Comparison of ENCODE assay signal across 1 cellular context in the genomic region with DNA sequence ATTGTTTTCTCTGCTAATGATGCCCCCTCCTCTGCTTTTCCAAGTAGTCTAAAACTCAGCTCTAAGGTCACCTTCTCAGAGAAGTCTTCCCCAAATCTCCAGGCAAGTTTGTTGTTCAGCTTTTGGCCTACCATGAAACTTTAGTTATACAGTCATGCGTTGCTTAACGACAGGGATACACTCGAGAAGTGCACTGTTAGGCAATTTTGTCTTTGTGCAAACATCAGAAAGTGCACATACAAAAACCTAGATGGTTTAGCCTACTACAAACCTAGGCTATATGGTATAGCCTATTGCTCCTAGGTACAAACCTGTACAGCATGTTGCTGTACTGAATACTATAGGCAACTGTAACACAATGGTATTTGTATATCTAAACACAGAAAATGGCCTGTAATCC.
TF ChIP-seq lines count a peak whose summit lies in the region.

No MANE protein-coding gene starts in this region.

TF ChIP-seq in HepG2, 621 proteins besides CTCF, POLR2A, EP300 and RAD21 (continued from another document and continues in another):
- TF ChIP-seq, protein P1, sequence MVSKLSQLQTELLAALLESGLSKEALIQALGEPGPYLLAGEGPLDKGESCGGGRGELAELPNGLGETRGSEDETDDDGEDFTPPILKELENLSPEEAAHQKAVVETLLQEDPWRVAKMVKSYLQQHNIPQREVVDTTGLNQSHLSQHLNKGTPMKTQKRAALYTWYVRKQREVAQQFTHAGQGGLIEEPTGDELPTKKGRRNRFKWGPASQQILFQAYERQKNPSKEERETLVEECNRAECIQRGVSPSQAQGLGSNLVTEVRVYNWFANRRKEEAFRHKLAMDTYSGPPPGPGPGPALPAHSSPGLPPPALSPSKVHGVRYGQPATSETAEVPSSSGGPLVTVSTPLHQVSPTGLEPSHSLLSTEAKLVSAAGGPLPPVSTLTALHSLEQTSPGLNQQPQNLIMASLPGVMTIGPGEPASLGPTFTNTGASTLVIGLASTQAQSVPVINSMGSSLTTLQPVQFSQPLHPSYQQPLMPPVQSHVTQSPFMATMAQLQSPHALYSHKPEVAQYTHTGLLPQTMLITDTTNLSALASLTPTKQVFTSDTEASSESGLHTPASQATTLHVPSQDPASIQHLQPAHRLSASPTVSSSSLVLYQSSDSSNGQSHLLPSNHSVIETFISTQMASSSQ (IDR thresholded peaks at IDR 0.05; ENCODE audit: low read depth) = no peak
- TF ChIP-seq, protein P1 (CRISPR knock-in tag; IDR thresholded peaks at IDR 0.05; ENCODE audit: borderline replicate concordance) = no peak
- TF ChIP-seq, protein P2, sequence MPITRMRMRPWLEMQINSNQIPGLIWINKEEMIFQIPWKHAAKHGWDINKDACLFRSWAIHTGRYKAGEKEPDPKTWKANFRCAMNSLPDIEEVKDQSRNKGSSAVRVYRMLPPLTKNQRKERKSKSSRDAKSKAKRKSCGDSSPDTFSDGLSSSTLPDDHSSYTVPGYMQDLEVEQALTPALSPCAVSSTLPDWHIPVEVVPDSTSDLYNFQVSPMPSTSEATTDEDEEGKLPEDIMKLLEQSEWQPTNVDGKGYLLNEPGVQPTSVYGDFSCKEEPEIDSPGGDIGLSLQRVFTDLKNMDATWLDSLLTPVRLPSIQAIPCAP (CRISPR knock-in tag; IDR thresholded peaks at IDR 0.05; ENCODE audit: low read depth) = no peak
- TF ChIP-seq, protein P3, sequence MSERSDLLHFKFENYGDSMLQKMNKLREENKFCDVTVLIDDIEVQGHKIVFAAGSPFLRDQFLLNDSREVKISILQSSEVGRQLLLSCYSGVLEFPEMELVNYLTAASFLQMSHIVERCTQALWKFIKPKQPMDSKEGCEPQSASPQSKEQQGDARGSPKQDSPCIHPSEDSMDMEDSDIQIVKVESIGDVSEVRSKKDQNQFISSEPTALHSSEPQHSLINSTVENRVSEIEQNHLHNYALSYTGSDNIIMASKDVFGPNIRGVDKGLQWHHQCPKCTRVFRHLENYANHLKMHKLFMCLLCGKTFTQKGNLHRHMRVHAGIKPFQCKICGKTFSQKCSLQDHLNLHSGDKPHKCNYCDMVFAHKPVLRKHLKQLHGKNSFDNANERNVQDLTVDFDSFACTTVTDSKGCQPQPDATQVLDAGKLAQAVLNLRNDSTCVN (CRISPR knock-in tag; IDR thresholded peaks at IDR 0.05; ENCODE audit: borderline replicate concordance) = no peak
- TF ChIP-seq, protein P4, sequence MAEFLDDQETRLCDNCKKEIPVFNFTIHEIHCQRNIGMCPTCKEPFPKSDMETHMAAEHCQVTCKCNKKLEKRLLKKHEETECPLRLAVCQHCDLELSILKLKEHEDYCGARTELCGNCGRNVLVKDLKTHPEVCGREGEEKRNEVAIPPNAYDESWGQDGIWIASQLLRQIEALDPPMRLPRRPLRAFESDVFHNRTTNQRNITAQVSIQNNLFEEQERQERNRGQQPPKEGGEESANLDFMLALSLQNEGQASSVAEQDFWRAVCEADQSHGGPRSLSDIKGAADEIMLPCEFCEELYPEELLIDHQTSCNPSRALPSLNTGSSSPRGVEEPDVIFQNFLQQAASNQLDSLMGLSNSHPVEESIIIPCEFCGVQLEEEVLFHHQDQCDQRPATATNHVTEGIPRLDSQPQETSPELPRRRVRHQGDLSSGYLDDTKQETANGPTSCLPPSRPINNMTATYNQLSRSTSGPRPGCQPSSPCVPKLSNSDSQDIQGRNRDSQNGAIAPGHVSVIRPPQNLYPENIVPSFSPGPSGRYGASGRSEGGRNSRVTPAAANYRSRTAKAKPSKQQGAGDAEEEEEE (CRISPR knock-in tag; IDR thresholded peaks at IDR 0.05; ENCODE audit: borderline replicate concordance) = no peak
- no peak for TF ChIP-seq MED13 (CRISPR knock-in tag; IDR thresholded peaks at IDR 0.05)
- TF ChIP-seq ZNF17 (CRISPR knock-in tag; IDR thresholded peaks at IDR 0.05) = no peak
- TF ChIP-seq, protein P5, sequence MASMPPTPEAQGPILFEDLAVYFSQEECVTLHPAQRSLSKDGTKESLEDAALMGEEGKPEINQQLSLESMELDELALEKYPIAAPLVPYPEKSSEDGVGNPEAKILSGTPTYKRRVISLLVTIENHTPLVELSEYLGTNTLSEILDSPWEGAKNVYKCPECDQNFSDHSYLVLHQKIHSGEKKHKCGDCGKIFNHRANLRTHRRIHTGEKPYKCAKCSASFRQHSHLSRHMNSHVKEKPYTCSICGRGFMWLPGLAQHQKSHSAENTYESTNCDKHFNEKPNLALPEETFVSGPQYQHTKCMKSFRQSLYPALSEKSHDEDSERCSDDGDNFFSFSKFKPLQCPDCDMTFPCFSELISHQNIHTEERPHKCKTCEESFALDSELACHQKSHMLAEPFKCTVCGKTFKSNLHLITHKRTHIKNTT (CRISPR knock-in tag; IDR thresholded peaks at IDR 0.05) = no peak
- no peak for TF ChIP-seq BHLHE40 (IDR thresholded peaks at IDR 0.05; ENCODE audit: low read length)
- TF ChIP-seq, protein P6, sequence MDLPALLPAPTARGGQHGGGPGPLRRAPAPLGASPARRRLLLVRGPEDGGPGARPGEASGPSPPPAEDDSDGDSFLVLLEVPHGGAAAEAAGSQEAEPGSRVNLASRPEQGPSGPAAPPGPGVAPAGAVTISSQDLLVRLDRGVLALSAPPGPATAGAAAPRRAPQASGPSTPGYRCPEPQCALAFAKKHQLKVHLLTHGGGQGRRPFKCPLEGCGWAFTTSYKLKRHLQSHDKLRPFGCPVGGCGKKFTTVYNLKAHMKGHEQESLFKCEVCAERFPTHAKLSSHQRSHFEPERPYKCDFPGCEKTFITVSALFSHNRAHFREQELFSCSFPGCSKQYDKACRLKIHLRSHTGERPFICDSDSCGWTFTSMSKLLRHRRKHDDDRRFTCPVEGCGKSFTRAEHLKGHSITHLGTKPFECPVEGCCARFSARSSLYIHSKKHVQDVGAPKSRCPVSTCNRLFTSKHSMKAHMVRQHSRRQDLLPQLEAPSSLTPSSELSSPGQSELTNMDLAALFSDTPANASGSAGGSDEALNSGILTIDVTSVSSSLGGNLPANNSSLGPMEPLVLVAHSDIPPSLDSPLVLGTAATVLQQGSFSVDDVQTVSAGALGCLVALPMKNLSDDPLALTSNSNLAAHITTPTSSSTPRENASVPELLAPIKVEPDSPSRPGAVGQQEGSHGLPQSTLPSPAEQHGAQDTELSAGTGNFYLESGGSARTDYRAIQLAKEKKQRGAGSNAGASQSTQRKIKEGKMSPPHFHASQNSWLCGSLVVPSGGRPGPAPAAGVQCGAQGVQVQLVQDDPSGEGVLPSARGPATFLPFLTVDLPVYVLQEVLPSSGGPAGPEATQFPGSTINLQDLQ (CRISPR knock-in tag; IDR thresholded peaks at IDR 0.05) = no peak
- TF ChIP-seq, protein P7, sequence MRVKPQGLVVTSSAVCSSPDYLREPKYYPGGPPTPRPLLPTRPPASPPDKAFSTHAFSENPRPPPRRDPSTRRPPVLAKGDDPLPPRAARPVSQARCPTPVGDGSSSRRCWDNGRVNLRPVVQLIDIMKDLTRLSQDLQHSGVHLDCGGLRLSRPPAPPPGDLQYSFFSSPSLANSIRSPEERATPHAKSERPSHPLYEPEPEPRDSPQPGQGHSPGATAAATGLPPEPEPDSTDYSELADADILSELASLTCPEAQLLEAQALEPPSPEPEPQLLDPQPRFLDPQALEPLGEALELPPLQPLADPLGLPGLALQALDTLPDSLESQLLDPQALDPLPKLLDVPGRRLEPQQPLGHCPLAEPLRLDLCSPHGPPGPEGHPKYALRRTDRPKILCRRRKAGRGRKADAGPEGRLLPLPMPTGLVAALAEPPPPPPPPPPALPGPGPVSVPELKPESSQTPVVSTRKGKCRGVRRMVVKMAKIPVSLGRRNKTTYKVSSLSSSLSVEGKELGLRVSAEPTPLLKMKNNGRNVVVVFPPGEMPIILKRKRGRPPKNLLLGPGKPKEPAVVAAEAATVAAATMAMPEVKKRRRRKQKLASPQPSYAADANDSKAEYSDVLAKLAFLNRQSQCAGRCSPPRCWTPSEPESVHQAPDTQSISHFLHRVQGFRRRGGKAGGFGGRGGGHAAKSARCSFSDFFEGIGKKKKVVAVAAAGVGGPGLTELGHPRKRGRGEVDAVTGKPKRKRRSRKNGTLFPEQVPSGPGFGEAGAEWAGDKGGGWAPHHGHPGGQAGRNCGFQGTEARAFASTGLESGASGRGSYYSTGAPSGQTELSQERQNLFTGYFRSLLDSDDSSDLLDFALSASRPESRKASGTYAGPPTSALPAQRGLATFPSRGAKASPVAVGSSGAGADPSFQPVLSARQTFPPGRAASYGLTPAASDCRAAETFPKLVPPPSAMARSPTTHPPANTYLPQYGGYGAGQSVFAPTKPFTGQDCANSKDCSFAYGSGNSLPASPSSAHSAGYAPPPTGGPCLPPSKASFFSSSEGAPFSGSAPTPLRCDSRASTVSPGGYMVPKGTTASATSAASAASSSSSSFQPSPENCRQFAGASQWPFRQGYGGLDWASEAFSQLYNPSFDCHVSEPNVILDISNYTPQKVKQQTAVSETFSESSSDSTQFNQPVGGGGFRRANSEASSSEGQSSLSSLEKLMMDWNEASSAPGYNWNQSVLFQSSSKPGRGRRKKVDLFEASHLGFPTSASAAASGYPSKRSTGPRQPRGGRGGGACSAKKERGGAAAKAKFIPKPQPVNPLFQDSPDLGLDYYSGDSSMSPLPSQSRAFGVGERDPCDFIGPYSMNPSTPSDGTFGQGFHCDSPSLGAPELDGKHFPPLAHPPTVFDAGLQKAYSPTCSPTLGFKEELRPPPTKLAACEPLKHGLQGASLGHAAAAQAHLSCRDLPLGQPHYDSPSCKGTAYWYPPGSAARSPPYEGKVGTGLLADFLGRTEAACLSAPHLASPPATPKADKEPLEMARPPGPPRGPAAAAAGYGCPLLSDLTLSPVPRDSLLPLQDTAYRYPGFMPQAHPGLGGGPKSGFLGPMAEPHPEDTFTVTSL (CRISPR knock-in tag; IDR thresholded peaks at IDR 0.05; ENCODE audit: borderline replicate concordance) = no peak
- no peak for TF ChIP-seq FOXJ3 (CRISPR knock-in tag; IDR thresholded peaks at IDR 0.05; ENCODE audit: borderline replicate concordance)
- no peak for TF ChIP-seq ZNF777 (CRISPR knock-in tag; IDR thresholded peaks at IDR 0.05)
- TF ChIP-seq, protein P8, sequence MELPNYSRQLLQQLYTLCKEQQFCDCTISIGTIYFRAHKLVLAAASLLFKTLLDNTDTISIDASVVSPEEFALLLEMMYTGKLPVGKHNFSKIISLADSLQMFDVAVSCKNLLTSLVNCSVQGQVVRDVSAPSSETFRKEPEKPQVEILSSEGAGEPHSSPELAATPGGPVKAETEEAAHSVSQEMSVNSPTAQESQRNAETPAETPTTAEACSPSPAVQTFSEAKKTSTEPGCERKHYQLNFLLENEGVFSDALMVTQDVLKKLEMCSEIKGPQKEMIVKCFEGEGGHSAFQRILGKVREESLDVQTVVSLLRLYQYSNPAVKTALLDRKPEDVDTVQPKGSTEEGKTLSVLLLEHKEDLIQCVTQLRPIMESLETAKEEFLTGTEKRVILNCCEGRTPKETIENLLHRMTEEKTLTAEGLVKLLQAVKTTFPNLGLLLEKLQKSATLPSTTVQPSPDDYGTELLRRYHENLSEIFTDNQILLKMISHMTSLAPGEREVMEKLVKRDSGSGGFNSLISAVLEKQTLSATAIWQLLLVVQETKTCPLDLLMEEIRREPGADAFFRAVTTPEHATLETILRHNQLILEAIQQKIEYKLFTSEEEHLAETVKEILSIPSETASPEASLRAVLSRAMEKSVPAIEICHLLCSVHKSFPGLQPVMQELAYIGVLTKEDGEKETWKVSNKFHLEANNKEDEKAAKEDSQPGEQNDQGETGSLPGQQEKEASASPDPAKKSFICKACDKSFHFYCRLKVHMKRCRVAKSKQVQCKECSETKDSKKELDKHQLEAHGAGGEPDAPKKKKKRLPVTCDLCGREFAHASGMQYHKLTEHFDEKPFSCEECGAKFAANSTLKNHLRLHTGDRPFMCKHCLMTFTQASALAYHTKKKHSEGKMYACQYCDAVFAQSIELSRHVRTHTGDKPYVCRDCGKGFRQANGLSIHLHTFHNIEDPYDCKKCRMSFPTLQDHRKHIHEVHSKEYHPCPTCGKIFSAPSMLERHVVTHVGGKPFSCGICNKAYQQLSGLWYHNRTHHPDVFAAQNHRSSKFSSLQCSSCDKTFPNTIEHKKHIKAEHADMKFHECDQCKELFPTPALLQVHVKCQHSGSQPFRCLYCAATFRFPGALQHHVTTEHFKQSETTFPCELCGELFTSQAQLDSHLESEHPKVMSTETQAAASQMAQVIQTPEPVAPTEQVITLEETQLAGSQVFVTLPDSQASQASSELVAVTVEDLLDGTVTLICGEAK (IDR thresholded peaks at IDR 0.05) = no peak
- TF ChIP-seq, protein P8 (CRISPR knock-in tag; IDR thresholded peaks at IDR 0.05) = no peak
